In the genomic region with DNA sequence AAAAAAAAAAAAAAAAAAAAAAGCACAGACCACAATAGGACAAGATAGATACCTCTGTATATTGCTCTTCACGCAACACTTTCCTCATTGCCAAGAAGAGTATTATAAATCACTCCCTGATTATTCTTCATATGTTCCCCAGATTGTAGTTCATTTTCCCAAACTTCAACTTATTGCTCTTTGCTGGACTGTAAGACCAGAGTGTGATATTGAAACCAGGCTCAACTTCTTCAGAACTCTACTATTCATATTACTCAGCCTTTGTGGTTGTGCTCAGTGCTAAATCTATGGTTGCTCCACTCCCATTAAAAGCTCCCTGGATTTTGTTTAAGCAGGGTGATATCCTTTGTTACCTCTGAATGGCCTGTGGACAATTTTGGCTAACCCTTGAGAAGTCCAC, we compare ENCODE assay signal across 7 cellular contexts.
"Had no signal": no experiment of that assay in that cellular context is flagged by ENCODE, and none has a peak within 500 bp of the region (broad histone marks: within the 10 kb centered on the region; RNA-seq: fewer than 3 reads in every experiment).

No MANE protein-coding gene starts in this region.

- H3K4me2 ChIP-seq: GM23338, KMS-11 had no signal

- H3K9ac ChIP-seq: KMS-11 had no signal

- H3K27ac ChIP-seq: HL-60, KMS-11 had no signal

- DNase-seq: H9, HCEC 1CT, HFFc6, KBM-7 had no signal

- H3K4me3 ChIP-seq: GM23338 had no signal

- H2AFZ ChIP-seq: GM23338 had no signal
